14 cellular contexts compared by ENCODE assay signal in the genomic region with DNA sequence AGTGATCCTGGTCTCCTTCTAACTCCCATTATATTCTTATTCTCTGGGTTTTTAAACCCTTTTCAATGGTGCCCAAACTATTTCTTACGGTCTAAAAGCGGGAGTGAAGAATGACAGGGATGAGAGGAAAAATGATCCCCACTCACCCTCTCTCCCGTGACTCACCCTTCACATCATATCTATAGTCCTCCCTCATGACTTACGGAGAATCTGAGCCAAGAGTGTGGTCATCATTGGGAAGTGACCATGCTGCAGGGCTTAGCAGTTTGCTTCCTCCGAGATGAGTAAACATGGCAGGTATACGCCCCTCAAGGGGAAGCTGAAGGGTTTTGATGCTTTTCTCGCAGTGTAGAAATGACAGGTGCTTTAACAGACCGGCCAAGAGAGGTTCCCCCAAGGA.
A peak's percentile ranks its signal among the peaks of the same experiment; 100 is the strongest.
DNase-seq lines count a peak whose midpoint lies in the region; ATAC-seq and TF ChIP-seq lines count a peak whose summit lies in the region.
"Had no signal": no experiment of that assay in that cellular context is flagged by ENCODE, and none has a peak within 500 bp of the region (broad histone marks: within the 10 kb centered on the region; RNA-seq: fewer than 3 reads in every experiment).

No MANE protein-coding gene starts in this region.

- BruUV-seq in Panc1 (replicated peaks; lab: Mats Ljungman, UMichigan), result no TSS peak

- H3K36me3 Mint-ChIP-seq in CD4-positive, alpha-beta T cell (ENCODE audit: low read depth), result no peaks in the 10 kb centered on the region
- H3K36me3 Mint-ChIP-seq: memory B cell had no signal

- intact Hi-C loops in Panc1 (cut with micrococcal nuclease; ENCODE audit: unreplicated experiment), result no loop called here
- intact Hi-C loops in CD4-positive, alpha-beta T cell (cut with DNase I, micrococcal nuclease), result no loop called here

- H3K9me3 Mint-ChIP-seq in CD4-positive, alpha-beta T cell, result peaks cover 2% of the 10 kb centered on the region

- in situ Hi-C loops in Panc1 (cut with HindIII; ENCODE audit: low pct_unique_long_range_greater_than_20kb, low sequenced_read_pairs), result no loop called here

- peaks cover 3% of the 10 kb centered on the region for H3K27me3 Mint-ChIP-seq in CD4-positive, alpha-beta T cell

- no peaks in the 10 kb centered on the region for H3K27me3 ChIP-seq in Panc1 (ENCODE audit: control insufficient read depth, insufficient read depth, low read length)
- no peaks in the 10 kb centered on the region for H3K27me3 ChIP-seq in CD4-positive, alpha-beta T cell (ENCODE audit: control insufficient read depth, insufficient read depth, low read length)

- no peak overlapping the region for H3K27ac ChIP-seq in Panc1 (ENCODE audit: low read length)
- H3K27ac ChIP-seq in CD4-positive, alpha-beta T cell (ENCODE audit: low read depth, low read length), result no peak overlapping the region

- no peaks in the 10 kb centered on the region for H3K4me1 Mint-ChIP-seq in CD4-positive, alpha-beta T cell (ENCODE audit: low read depth)
- H3K4me1 Mint-ChIP-seq: memory B cell had no signal

- H3K36me3 ChIP-seq in Panc1 (ENCODE audit: control insufficient read depth, insufficient read depth, low read length), result no peaks in the 10 kb centered on the region

- DNase-seq in HFF-Myc (ENCODE audit: extremely low read depth, low read depth) (peak; percentile 35), Panc1 (ENCODE audit: low read depth, low spot score) (peak; percentile 7), epithelial cell of esophagus (ENCODE audit: low read depth) (peak; percentile 84), retina (peak; percentile 22), SHP77 (lab: John Stamatoyannopoulos, UW) (no peak), germinal center (ENCODE audit: low spot score) (no peak)
- no peak for DNase-seq in CD4-positive, alpha-beta T cell
- DNase-seq: activated CD4-positive, alpha-beta T cell treated with anti-CD3 and anti-CD28 coated beads, Interleukin-2, amount 50 U/mL, for 48 hours; activated effector memory CD4-positive, alpha-beta T cell treated with Interleukin-2 at 50 U/mL for 16 hours; central memory CD4-positive, alpha-beta T cell; GDM1; H7; substantia nigra had no signal

- no peaks in the 10 kb centered on the region for H3K9me3 ChIP-seq in Panc1 (ENCODE audit: control insufficient read depth, insufficient read depth, low read depth, low read length)
- no peaks in the 10 kb centered on the region for H3K9me3 ChIP-seq in CD4-positive, alpha-beta T cell (ENCODE audit: control insufficient read depth, low read length)

- POLR2A ChIA-PET in Panc1 (lab: Charles Lee), result no interaction called here
- POLR2A ChIA-PET in CD4-positive, alpha-beta T cell (lab: Charles Lee), result no interaction called here

- no peak for TF ChIP-seq CTCF in HFF-Myc (IDR thresholded peaks at IDR 0.05; ENCODE audit: low read depth, low read length, missing control alignments)
- no peak for TF ChIP-seq CTCF in Panc1 (IDR thresholded peaks at IDR 0.05)
- TF ChIP-seq CTCF in epithelial cell of esophagus (IDR thresholded peaks at IDR 0.05; ENCODE audit: insufficient read depth, low read depth, low read length, missing control alignments), result no peak
- TF ChIP-seq CTCF in CD4-positive, alpha-beta T cell (IDR thresholded peaks at IDR 0.05), result no peak

- no peak overlapping the region for H3K27ac Mint-ChIP-seq in CD4-positive, alpha-beta T cell
- H3K27ac Mint-ChIP-seq: memory B cell had no signal

- no peak overlapping the region for H3K4me3 Mint-ChIP-seq in CD4-positive, alpha-beta T cell
- H3K4me3 Mint-ChIP-seq: memory B cell had no signal

- ATAC-seq in Panc1, result no peak
- ATAC-seq in CD4-positive, alpha-beta T cell (ENCODE audit: poor library complexity), result no peak

- H3K4me3 ChIP-seq in HFF-Myc (replicated peaks; ENCODE audit: low read depth, low read length) (no peak overlapping the region), Panc1 (ENCODE audit: low read depth in 2 of 2, low read length in 2 of 2) (no peak overlapping the region), epithelial cell of esophagus (ENCODE audit: low read length) (no peak overlapping the region)

- CTCF ChIA-PET in Panc1 (lab: Charles Lee), result interaction anchor here (0.7 kb wide), 1 partner anchor 10 kb away, joined by 3 read pairs; no protein-coding TSS in a partner anchor
- CTCF ChIA-PET in CD4-positive, alpha-beta T cell (lab: Charles Lee), result no interaction called here

- H3K4me1 ChIP-seq in Panc1 (ENCODE audit: control insufficient read depth, insufficient read depth, low read length), result no peaks in the 10 kb centered on the region

Comparison
In these comparisons a context has a peak if more than half of its experiments do, and no peak if none do; other contexts are left out.
1. DNase-seq: peak in HFF-Myc (single experiment), Panc1 (single experiment), epithelial cell of esophagus (single experiment) and retina (single experiment); none in CD4-positive, alpha-beta T cell (0 of 10), SHP77 (0 of 2) and germinal center (single experiment).